9 cellular contexts compared by ENCODE assay signal in the genomic region with DNA sequence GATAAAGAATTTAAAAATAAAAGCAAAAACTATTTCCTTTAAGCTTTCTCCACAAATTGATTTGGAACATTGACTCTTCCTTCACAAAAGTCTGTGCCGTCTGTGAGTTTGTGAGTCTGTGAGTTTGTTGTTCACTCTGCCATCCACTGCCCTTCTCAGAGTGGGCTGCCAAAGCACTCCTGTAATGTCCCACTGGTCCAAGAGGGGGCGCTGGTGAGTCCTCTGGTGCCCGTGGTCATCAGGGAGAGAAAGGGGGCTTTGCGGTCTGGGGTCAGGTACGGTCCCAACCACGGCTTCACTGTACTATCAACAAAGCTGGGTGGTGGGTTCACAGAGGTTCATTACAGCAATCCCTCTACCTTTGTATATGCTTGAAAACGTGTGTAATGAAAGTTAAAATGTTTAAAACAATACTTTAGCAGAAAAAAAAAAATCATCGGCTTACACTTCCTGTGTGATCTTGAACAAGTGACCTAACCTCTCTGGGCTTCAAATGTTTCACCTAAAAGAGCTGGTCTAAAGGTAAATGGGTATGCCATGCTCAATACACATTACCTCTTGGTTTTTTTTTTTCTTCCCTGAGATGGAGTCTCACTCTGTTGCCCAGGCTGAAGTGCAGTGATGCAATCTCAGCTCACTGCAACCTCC. TPM values are rescaled to one million over a fixed set of nuclear protein-coding genes. Genes with fewer than 3 reads are reported as not detected.
A peak's percentile ranks its signal among the peaks of the same experiment; 100 is the strongest.
DNase-seq lines count a peak whose midpoint lies in the region; ATAC-seq, FAIRE-seq and TF ChIP-seq lines count a peak whose summit lies in the region.
"Had no signal": no experiment of that assay in that cellular context is flagged by ENCODE, and none has a peak within 500 bp of the region (broad histone marks: within the 10 kb centered on the region; RNA-seq: fewer than 3 reads in every experiment).

No MANE protein-coding gene starts in this region.

- no peak for FAIRE-seq in H54 (lab: Jason Lieb, UNC)

- ATAC-seq in HG03378 (IDR thresholded peaks at IDR 0.05; ENCODE audit: unreplicated experiment) = no peak

- no peaks in the 10 kb centered on the region for H3K9me3 Mint-ChIP-seq in activated CD4-positive, alpha-beta memory T cell treated with anti-CD3 and anti-CD28 coated beads for 36 hours

- H3K27me3 Mint-ChIP-seq in activated CD4-positive, alpha-beta memory T cell treated with anti-CD3 and anti-CD28 coated beads for 36 hours = peaks cover 16% of the 10 kb centered on the region

- H3K4me3 ChIP-seq in AG04449 (ENCODE audit: low read depth, low read length) = no peak overlapping the region
- no peak overlapping the region for H3K4me3 ChIP-seq in esophagus squamous epithelium

- TF ChIP-seq CTCF in AG04449 (IDR thresholded peaks at IDR 0.05; ENCODE audit: insufficient read depth, low read length, missing control alignments) (peak; percentile 88), esophagus squamous epithelium (IDR thresholded peaks at IDR 0.05) (peak in 4 of 6 experiments; percentile 39 to 56 (median 42))

- TF ChIP-seq POLR2A in H54 (IDR thresholded peaks at IDR 0.05; ENCODE audit: low read depth, low read length) (no peak), esophagus squamous epithelium (IDR thresholded peaks at IDR 0.05) (no peak)

- WGBS in esophagus squamous epithelium, 2 donors = 53 to 75% methylated on average over 5 to 8 of the region's 8 CpGs

- H3K27me3 ChIP-seq in esophagus squamous epithelium = peaks cover 0 to 14% (median under 1%) of the 10 kb centered on the region in 4 donors

- peaks cover 5% of the 10 kb centered on the region for H3K36me3 Mint-ChIP-seq in activated CD4-positive, alpha-beta memory T cell treated with anti-CD3 and anti-CD28 coated beads for 36 hours

- DNase-seq in AG04449 (ENCODE audit: low read depth, low spot score) (no peak), H54 (ENCODE audit: insufficient read length, low spot score) (peak; percentile 61), esophagus squamous epithelium (lab: John Stamatoyannopoulos, UW) (no peak), epidermal melanocyte (ENCODE audit: insufficient read length, low spot score) (no peak), OCI-M2 (lab: John Stamatoyannopoulos, UW; ENCODE audit: unreplicated experiment) (no peak)
- peak; percentile 74 for DNase-seq in activated CD4-positive, alpha-beta memory T cell treated with anti-CD3 and anti-CD28 coated beads for 36 hours
- DNase-seq in stimulated activated CD4-positive, alpha-beta T cell treated with anti-CD3 and anti-CD28 coated beads, Interleukin-2, amount 100 ng/mL, for 48 hours = peak; percentile 51 to 68

- H3K4me1 ChIP-seq in esophagus squamous epithelium = peaks cover 0 to 16% (median 0%) of the 10 kb centered on the region in 3 donors

- POLR2A ChIA-PET in AG04449 (lab: Yijun Ruan, JAX) = no interaction called here
- POLR2A ChIA-PET in activated CD4-positive, alpha-beta memory T cell treated with anti-CD3 and anti-CD28 coated beads for 36 hours (lab: Charles Lee) = interaction anchor here (0.6 kb wide), 2 partner anchors 212 to 1823 kb away, joined by 3 to 4 read pairs; no protein-coding TSS in a partner anchor

- H3K4me3 Mint-ChIP-seq in activated CD4-positive, alpha-beta memory T cell treated with anti-CD3 and anti-CD28 coated beads for 36 hours = no peak overlapping the region

- CTCF ChIA-PET in AG04449 (lab: Yijun Ruan, JAX) = interaction anchor here (0.6 to 6.5 kb wide), 19 partner anchors 8 to 844 kb away, joined by 3 to 96 read pairs (median 4); partner anchors contain the start of gene STX16
- CTCF ChIA-PET in activated CD4-positive, alpha-beta memory T cell treated with anti-CD3 and anti-CD28 coated beads for 36 hours (lab: Charles Lee) = interaction anchor here (0.6 to 5.4 kb wide), 14 partner anchors 9 to 613 kb away, joined by 3 to 31 read pairs (median 4); partner anchors contain the start of genes STX16 and VAPB

- intact Hi-C loops in activated CD4-positive, alpha-beta memory T cell treated with anti-CD3 and anti-CD28 coated beads for 36 hours (cut with micrococcal nuclease) = loop anchor here (5.0 kb wide), 1 partner anchor 847 kb away; no protein-coding TSS in a partner anchor
- intact Hi-C loops in esophagus squamous epithelium (cut with DNase I) = loop anchor here (10.0 kb wide), 1 partner anchor 211 kb away; no protein-coding TSS in a partner anchor

- H3K4me1 Mint-ChIP-seq in activated CD4-positive, alpha-beta memory T cell treated with anti-CD3 and anti-CD28 coated beads for 36 hours (ENCODE audit: low read depth) = peaks cover 27% of the 10 kb centered on the region

- peaks cover 0 to 33% (median 0%) of the 10 kb centered on the region in 3 donors for H3K36me3 ChIP-seq in esophagus squamous epithelium

- no peak overlapping the region for H3K27ac Mint-ChIP-seq in activated CD4-positive, alpha-beta memory T cell treated with anti-CD3 and anti-CD28 coated beads for 36 hours

- no peak overlapping the region for H3K27ac ChIP-seq in esophagus squamous epithelium

- no peaks in the 10 kb centered on the region for H3K9me3 ChIP-seq in esophagus squamous epithelium

RNA-seq across cellular contexts. Expression of gene ANKRD60, which starts 5.6 kb away (rescaled TPM):
- not detected for total RNA-seq in activated CD4-positive, alpha-beta memory T cell treated with anti-CD3 and anti-CD28 coated beads for 36 hours
- total RNA-seq in esophagus squamous epithelium = not detected
- total RNA-seq: temporal lobe had no signal

Comparison
In these comparisons a context has a peak if more than half of its experiments do, and no peak if none do; other contexts are left out.
1. DNase-seq: peak in H54 (single experiment), activated CD4-positive, alpha-beta memory T cell treated with anti-CD3 and anti-CD28 coated beads for 36 hours (single experiment) and stimulated activated CD4-positive, alpha-beta T cell treated with anti-CD3 and anti-CD28 coated beads, Interleukin-2, amount 100 ng/mL, for 48 hours (2 of 2); none in AG04449 (single experiment), esophagus squamous epithelium (single experiment), epidermal melanocyte (single experiment) and OCI-M2 (single experiment).